ENCODE assay signal across 8 cellular contexts in the genomic region with DNA sequence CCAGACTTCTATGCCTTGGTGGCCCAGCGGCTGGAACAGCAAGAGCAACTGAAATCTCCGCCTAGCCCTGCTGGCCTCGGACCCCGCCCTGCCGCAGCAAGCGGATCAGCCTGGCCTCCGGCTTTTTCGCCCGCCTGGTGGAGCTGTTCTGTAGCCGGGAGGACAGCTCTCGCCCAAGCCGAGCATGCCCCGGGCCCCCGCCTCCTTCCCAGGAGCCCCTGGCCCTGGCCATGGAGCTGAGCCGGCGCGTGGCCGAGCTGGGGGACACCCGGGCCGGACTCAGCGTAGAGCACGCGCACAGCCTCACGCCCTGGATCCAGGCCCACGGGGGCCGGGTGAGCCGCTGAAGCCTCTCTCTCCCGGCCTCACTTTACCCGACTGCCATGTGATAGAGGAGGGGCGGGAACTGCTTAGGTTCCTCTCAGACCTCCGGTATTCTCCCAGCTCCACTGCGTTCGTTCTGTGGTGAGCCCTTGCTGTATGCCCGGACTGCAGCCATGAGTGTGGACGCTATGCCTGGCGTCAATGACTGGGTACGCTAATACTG. TPM values are rescaled to one million over a fixed set of nuclear protein-coding genes. Genes with fewer than 3 reads are reported as not detected.
DNase-seq lines count a peak whose midpoint lies in the region; ATAC-seq and TF ChIP-seq lines count a peak whose summit lies in the region.

No MANE protein-coding gene starts in this region.

- H3K36me3 ChIP-seq in brain microvascular endothelial cell (replicated peaks) (no peaks in the 10 kb centered on the region), kidney epithelial cell (ENCODE audit: control insufficient read depth, insufficient read depth, low read length) (no peaks in the 10 kb centered on the region), testis (ENCODE audit: low read depth, missing control alignments) (no peaks in the 10 kb centered on the region)

- peak; percentile 17 for DNase-seq in stimulated activated CD4-positive, alpha-beta T cell treated with anti-CD3 and anti-CD28 coated beads, Interleukin-1b, Interleukin-23, amount 100 ng/mL, for 48 hours
- no peak for DNase-seq in stimulated activated CD4-positive, alpha-beta T cell treated with anti-CD3 and anti-CD28 coated beads, Interleukin-2, amount 100 ng/mL, for 48 hours
- DNase-seq in brain microvascular endothelial cell (peak; percentile 34), kidney epithelial cell (ENCODE audit: low read depth) (no peak), testis (peak; percentile 85), G401 (ENCODE audit: low spot score) (no peak)
- no peak for DNase-seq in CD4-positive, alpha-beta T cell

- intact Hi-C loops in testis (cut with DNase I; ENCODE audit: low total_unique reads): no loop called here
- intact Hi-C loops in CD4-positive, alpha-beta T cell (cut with DNase I, micrococcal nuclease): no loop called here

- in situ Hi-C loops in brain microvascular endothelial cell (cut with HindIII; ENCODE audit: low pct_ligation_motif_present, low sequenced_read_pairs): no loop called here
- in situ Hi-C loops in G401 (cut with HindIII; ENCODE audit: low sequenced_read_pairs): no loop called here

- no peaks in the 10 kb centered on the region for H3K4me1 ChIP-seq in testis

- CTCF ChIA-PET in CD4-positive, alpha-beta T cell (lab: Charles Lee): no interaction called here

- no peaks in the 10 kb centered on the region for H3K4me1 Mint-ChIP-seq in CD4-positive, alpha-beta T cell (ENCODE audit: low read depth)

- no peaks in the 10 kb centered on the region for H3K27me3 ChIP-seq in brain microvascular endothelial cell (replicated peaks)
- no peaks in the 10 kb centered on the region for H3K27me3 ChIP-seq in kidney epithelial cell (ENCODE audit: control insufficient read depth, insufficient read depth, low read length)
- no peaks in the 10 kb centered on the region for H3K27me3 ChIP-seq in testis
- peaks cover 18% of the 10 kb centered on the region for H3K27me3 ChIP-seq in CD4-positive, alpha-beta T cell (ENCODE audit: control insufficient read depth, insufficient read depth, low read length)

- WGBS in testis, 2 donors: 8 to 20% methylated on average over 10 to 27 of the region's 37 CpGs

- no peak for TF ChIP-seq POLR2A in testis (IDR thresholded peaks at IDR 0.05)

- no peaks in the 10 kb centered on the region for H3K9me3 ChIP-seq in testis
- no peaks in the 10 kb centered on the region for H3K9me3 ChIP-seq in CD4-positive, alpha-beta T cell (ENCODE audit: control insufficient read depth, low read length)

- TF ChIP-seq CTCF in brain microvascular endothelial cell (IDR thresholded peaks at IDR 0.05; ENCODE audit: low read depth, low read length, missing control alignments): peak; percentile 75
- TF ChIP-seq CTCF in kidney epithelial cell (IDR thresholded peaks at IDR 0.05; ENCODE audit: insufficient read depth, low read length, poor library complexity, severe bottlenecking): peak; percentile 74
- peak in 2 of 3 experiments; percentile 14 to 30 for TF ChIP-seq CTCF in testis (IDR thresholded peaks at IDR 0.05)
- TF ChIP-seq CTCF in CD4-positive, alpha-beta T cell (IDR thresholded peaks at IDR 0.05): no peak

- no peak overlapping the region for H3K27ac ChIP-seq in brain microvascular endothelial cell
- H3K27ac ChIP-seq in testis: peak overlapping the region in 1 of 2 donors; percentile 2
- no peak overlapping the region for H3K27ac ChIP-seq in CD4-positive, alpha-beta T cell (ENCODE audit: low read depth, low read length)

- no peaks in the 10 kb centered on the region for H3K36me3 Mint-ChIP-seq in CD4-positive, alpha-beta T cell (ENCODE audit: low read depth)

- no peak for ATAC-seq in CD4-positive, alpha-beta T cell (ENCODE audit: poor library complexity)
- no peak for ATAC-seq in GM18511 (IDR thresholded peaks at IDR 0.05; ENCODE audit: unreplicated experiment)

- POLR2A ChIA-PET in CD4-positive, alpha-beta T cell (lab: Charles Lee): no interaction called here

- no peaks in the 10 kb centered on the region for H3K9me3 Mint-ChIP-seq in CD4-positive, alpha-beta T cell

- no peak overlapping the region for H3K27ac Mint-ChIP-seq in CD4-positive, alpha-beta T cell

- H3K4me3 ChIP-seq in brain microvascular endothelial cell (ENCODE audit: low read depth, low read length): peak overlapping the region; percentile 51
- peak overlapping the region; percentile 26 for H3K4me3 ChIP-seq in kidney epithelial cell (ENCODE audit: low read depth, low read length)
- H3K4me3 ChIP-seq in testis: peak overlapping the region; percentile 56 to 60

- no peak overlapping the region for H3K4me3 Mint-ChIP-seq in CD4-positive, alpha-beta T cell

- H3K27me3 Mint-ChIP-seq in CD4-positive, alpha-beta T cell: peaks cover 61% of the 10 kb centered on the region

RNA-seq across cellular contexts. Expression of gene MRPL3, which starts 24.1 kb away (rescaled TPM):
- total RNA-seq in kidney epithelial cell (105 and 132 TPM in 2 replicates), testis (10 to 100 TPM; 66.3 to 86.2 TPM)
- polyA plus RNA-seq in testis (ENCODE audit: insufficient read depth, low read depth, low replicate concordance): 104 TPM
- 10 to 100 TPM; 36.0 to 37.6 TPM for total RNA-seq in CD4-positive, alpha-beta T cell
- total RNA-seq in G401 (2014; rRNA removed; shearing (Covaris generic)): 230 and 293 TPM in 2 replicates

Comparison
In these comparisons a context has a peak if more than half of its experiments do, and no peak if none do; other contexts are left out.
1. DNase-seq: peak in stimulated activated CD4-positive, alpha-beta T cell treated with anti-CD3 and anti-CD28 coated beads, Interleukin-1b, Interleukin-23, amount 100 ng/mL, for 48 hours (single experiment), brain microvascular endothelial cell (single experiment) and testis (single experiment); none in stimulated activated CD4-positive, alpha-beta T cell treated with anti-CD3 and anti-CD28 coated beads, Interleukin-2, amount 100 ng/mL, for 48 hours (0 of 2), kidney epithelial cell (single experiment), CD4-positive, alpha-beta T cell (0 of 10) and G401 (single experiment).
2. Peak in every context shown above with its lines, with median percentiles within 50 percentile points of each other: H3K4me3 ChIP-seq.